ENCODE assay signal across 29 cellular contexts in the genomic region with DNA sequence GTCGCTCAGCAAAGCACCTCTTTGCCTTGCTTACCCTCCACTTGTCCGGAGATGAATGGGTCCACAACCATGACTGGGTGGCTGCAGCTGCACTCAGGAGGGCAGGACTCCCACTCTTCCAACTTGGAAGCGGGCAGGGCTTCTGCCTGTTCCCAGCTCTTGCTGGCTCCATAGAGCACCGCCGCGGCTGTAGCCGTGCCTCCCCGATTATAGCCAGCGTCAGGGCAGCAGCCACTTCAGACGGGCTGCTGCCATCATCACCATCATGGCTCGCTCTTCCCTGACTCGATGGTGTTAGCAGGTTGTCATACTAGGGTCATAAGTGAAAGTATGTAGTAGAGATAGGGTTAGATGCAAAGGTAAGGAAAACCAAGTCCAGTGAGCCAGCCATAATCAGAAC.
"Had no signal": no experiment of that assay in that cellular context is flagged by ENCODE, and none has a peak within 500 bp of the region (broad histone marks: within the 10 kb centered on the region; RNA-seq: fewer than 3 reads in every experiment).

No MANE protein-coding gene starts in this region.

- H3K9me3 ChIP-seq: ascending aorta, body of pancreas, Peyer's patch, SJCRH30, SK-N-SH had no signal

- H3K4me3 ChIP-seq: ascending aorta, body of pancreas, Peyer's patch, SJCRH30 had no signal

- H3K4me1 ChIP-seq: SJCRH30 had no signal

- H3K36me3 ChIP-seq: SJCRH30 had no signal

- H3K4me3 Mint-ChIP-seq: activated CD4-positive, alpha-beta T cell treated with anti-CD3 and anti-CD28 coated beads, Interleukin-2, amount 10 ng/mL, durations not matched to agents 24 days and 14 days; activated CD8-positive, alpha-beta memory T cell treated with anti-CD3 and anti-CD28 coated beads, Interleukin-2, amount 10 ng/mL, durations not matched to agents 7 days and 5 days; activated T-cell treated with anti-CD3 and anti-CD28 coated beads, Interleukin-2, amount 50 U/mL, for 24 hours; activated T-helper 1 cell treated with anti-CD3 and anti-CD28 coated beads, Interleukin-12 subunit alpha, Interleukin-12 subunit beta, Interleukin-2, Interleukin-4 antibody, amounts not matched to agents 30 ng/mL and 10 ng/mL and 1 ng/mL, durations not matched to agents 14 hours and 24 hours and 36 hours; T-helper 1 cell treated with Interleukin-12 subunit alpha and Interleukin-12 subunit beta and Interleukin-4 antibody, amounts not matched to agents 30 μg/mL and 1 μg/mL, for 36 hours; WTC11 had no signal

- DNase-seq: activated CD4-positive, alpha-beta T cell treated with anti-CD3 and anti-CD28 coated beads for 1 hour; activated CD4-positive, alpha-beta T cell treated with anti-CD3 and anti-CD28 coated beads, Interleukin-2, amount 50 U/mL, for 48 hours; activated CD8-positive, alpha-beta memory T cell treated with anti-CD3 and anti-CD28 coated beads, Interleukin-2, amount 10 ng/mL, durations not matched to agents 7 days and 5 days; activated effector memory CD4-positive, alpha-beta T cell treated with Interleukin-2 at 50 U/mL for 16 hours; activated naive CD4-positive, alpha-beta T cell; activated T-cell treated with anti-CD3 and anti-CD28 coated beads, Interleukin-2, amount 50 U/mL, for 24 hours; amniotic stem cell; body of pancreas; central memory CD4-positive, alpha-beta T cell; Karpas-422; MM.1S; NCI-H1105; NCI-H1436 treated with DMSO at 0.1 percent for 48 hours; NCI-H187; NCI-H2081; NCI-H446; NCI-H524; Peyer's patch; Right ventricle myocardium superior; SJCRH30; SK-N-SH; SW 1271; T-helper 9 cell had no signal

- H3K27ac ChIP-seq: ascending aorta, body of pancreas, Peyer's patch, RWPE1, SJCRH30 had no signal

- H3K27me3 Mint-ChIP-seq: activated CD4-positive, alpha-beta T cell treated with anti-CD3 and anti-CD28 coated beads, Interleukin-2, amount 10 ng/mL, durations not matched to agents 24 days and 14 days; activated CD8-positive, alpha-beta memory T cell treated with anti-CD3 and anti-CD28 coated beads, Interleukin-2, amount 10 ng/mL, durations not matched to agents 7 days and 5 days; activated T-cell treated with anti-CD3 and anti-CD28 coated beads, Interleukin-2, amount 50 U/mL, for 24 hours had no signal

- H3K27me3 ChIP-seq: ascending aorta, body of pancreas, Peyer's patch, SJCRH30 had no signal

- H3K27ac Mint-ChIP-seq: activated CD4-positive, alpha-beta T cell treated with anti-CD3 and anti-CD28 coated beads, Interleukin-2, amount 10 ng/mL, durations not matched to agents 24 days and 14 days; activated CD8-positive, alpha-beta memory T cell treated with anti-CD3 and anti-CD28 coated beads, Interleukin-2, amount 10 ng/mL, durations not matched to agents 7 days and 5 days; activated T-cell treated with anti-CD3 and anti-CD28 coated beads, Interleukin-2, amount 50 U/mL, for 24 hours; activated T-helper 1 cell treated with anti-CD3 and anti-CD28 coated beads, Interleukin-12 subunit alpha, Interleukin-12 subunit beta, Interleukin-2, Interleukin-4 antibody, amounts not matched to agents 30 ng/mL and 10 ng/mL and 1 ng/mL, durations not matched to agents 14 hours and 24 hours and 36 hours; T-helper 1 cell treated with Interleukin-12 subunit alpha and Interleukin-12 subunit beta and Interleukin-4 antibody, amounts not matched to agents 30 μg/mL and 1 μg/mL, for 36 hours; WTC11 had no signal

- ATAC-seq: activated CD8-positive, alpha-beta memory T cell treated with anti-CD3 and anti-CD28 coated beads, Interleukin-2, amount 10 ng/mL, durations not matched to agents 7 days and 5 days; body of pancreas; WTC11 had no signal
